8 cellular contexts compared by ENCODE assay signal in the genomic region with DNA sequence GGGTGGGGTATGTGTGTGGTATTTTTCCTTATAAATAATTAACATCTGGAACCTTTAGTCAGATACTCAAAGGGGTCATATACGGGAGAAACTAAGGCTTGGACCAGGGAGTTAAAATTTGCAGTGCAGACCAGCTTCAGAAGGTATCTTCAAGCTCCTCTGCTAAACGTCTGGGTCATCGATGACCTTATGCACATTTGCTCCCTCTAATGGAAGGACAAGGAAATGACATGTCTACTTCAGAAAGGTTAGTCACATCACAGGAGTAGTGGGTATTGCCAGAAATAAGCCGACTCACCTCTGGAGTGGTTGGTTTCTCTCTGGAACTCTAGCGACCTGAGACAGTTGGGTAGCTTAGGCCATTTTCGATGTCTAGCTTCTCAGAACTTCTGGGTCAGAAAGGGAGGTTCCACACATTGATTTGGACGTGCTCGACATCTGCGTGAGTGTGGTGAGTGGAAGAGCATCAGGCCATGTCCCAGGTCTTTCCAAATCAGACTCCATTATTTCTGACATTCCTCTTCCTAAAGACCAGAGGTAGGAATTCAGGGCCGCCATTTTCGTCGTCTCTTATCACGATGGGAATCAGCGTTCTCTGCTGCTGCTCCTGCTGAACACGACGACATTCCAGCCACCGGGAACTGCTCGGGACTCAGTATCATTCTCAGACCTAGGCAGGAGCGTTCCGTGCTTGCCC. TPM values are rescaled to one million over a fixed set of nuclear protein-coding genes. Genes with fewer than 3 reads are reported as not detected.
DNase-seq lines count a peak whose midpoint lies in the region; ATAC-seq and TF ChIP-seq lines count a peak whose summit lies in the region.

No MANE protein-coding gene starts in this region.

- ATAC-seq in GM21786 (IDR thresholded peaks at IDR 0.05; ENCODE audit: unreplicated experiment), result peak; percentile 51
- ATAC-seq in GM21526 (IDR thresholded peaks at IDR 0.05; ENCODE audit: low FRiP score, unreplicated experiment), result no peak

- no peaks in the 10 kb centered on the region for H3K36me3 ChIP-seq in thyroid gland

- DNase-seq in ELF-1 (ENCODE audit: low read depth, low spot score) (peak; percentile 65), NB4 (ENCODE audit: low read depth) (peak; percentile 79), SHP77 treated with DMSO at 0.1 percent for 48 hours (lab: John Stamatoyannopoulos, UW) (peak; percentile 77), cerebellar nuclear complex (lab: John Stamatoyannopoulos, UW) (peak; percentile 6 to 33), left kidney (ENCODE audit: low read depth, low spot score) (peak; percentile 81), thyroid gland (peak in 1 of 2 donors; percentile 10)

- H3K4me3 ChIP-seq in NB4 (ENCODE audit: low read depth, low read length) (no peak overlapping the region), thyroid gland (replicated peaks in 1 of 3) (no peak overlapping the region)

- 61 to 67% methylated on average over 19 to 20 of the region's 20 CpGs for WGBS in thyroid gland, 2 donors

- TF ChIP-seq POLR2A in NB4 (IDR thresholded peaks at IDR 0.05; ENCODE audit: extremely low read depth, insufficient read length) (no peak), thyroid gland (IDR thresholded peaks at IDR 0.05) (no peak)

- H3K9me3 ChIP-seq in thyroid gland, result no peaks in the 10 kb centered on the region

- H3K27me3 ChIP-seq in thyroid gland, result no peaks in the 10 kb centered on the region

- H3K4me1 ChIP-seq in thyroid gland, result no peaks in the 10 kb centered on the region

- intact Hi-C loops in thyroid gland (cut with DNase I), result loop anchor here (2.0 to 5.0 kb wide), 2 partner anchors 90 to 143 kb away; no protein-coding TSS in a partner anchor

- no peak overlapping the region for H3K27ac ChIP-seq in thyroid gland

- TF ChIP-seq CTCF in NB4 (IDR thresholded peaks at IDR 0.05; ENCODE audit: low read depth, low read length) (peak; percentile 62), thyroid gland (IDR thresholded peaks at IDR 0.05) (peak; percentile 11 to 83 (median 68))

RNA-seq across cellular contexts. Expression of gene RASA2, which starts 31.8 kb away (rescaled TPM):
- total RNA-seq in thyroid gland, result 10 to 100 TPM; 12.0 to 45.5 (median 23.3) TPM
